In the genomic region with DNA sequence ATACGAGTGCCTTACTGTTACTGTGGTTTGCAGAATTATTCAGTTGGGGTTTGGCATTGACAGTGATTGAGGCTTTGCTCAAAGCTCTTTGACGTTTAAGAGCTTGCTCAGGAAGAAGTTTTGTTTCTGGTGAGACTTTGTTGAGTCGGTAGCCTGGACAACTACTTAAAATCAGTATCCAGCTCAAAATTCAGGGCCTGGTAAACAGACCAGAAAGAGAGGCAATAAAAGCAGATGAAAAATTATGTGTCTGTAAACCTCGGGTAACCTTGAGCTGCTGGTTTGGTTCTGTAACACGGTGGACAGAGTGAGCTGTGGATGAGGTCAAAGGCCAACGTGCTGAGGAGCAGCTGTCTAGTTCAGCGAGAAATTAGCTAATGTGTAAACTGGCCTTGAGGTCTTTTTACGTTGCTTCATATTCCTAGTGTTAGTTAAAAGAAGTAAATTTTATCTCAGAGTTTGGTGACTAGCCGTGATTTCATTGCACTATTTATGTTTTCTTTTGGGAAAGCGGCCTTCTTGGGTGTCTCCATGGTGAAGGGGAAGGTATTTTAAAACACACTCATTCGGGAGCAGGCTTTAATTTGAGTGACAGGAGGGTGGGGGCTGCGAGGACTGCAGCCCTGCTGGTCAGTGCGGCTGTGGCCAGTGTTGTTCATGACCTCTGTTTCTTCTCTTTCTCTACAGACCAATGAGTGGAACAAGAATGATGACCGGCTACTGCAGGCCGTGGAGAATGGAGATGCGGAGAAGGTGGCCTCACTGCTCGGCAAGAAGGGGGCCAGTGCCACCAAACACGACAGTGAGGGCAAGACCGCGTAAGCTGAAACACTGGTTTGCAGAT, we compare ENCODE assay signal across 1 cellular context.
TF ChIP-seq lines count a peak whose summit lies in the region.

No MANE protein-coding gene starts in this region.

TF ChIP-seq in HepG2, 621 proteins besides CTCF, POLR2A, EP300 and RAD21 (continued from another document and continues in another):
- TF ChIP-seq, protein P1, sequence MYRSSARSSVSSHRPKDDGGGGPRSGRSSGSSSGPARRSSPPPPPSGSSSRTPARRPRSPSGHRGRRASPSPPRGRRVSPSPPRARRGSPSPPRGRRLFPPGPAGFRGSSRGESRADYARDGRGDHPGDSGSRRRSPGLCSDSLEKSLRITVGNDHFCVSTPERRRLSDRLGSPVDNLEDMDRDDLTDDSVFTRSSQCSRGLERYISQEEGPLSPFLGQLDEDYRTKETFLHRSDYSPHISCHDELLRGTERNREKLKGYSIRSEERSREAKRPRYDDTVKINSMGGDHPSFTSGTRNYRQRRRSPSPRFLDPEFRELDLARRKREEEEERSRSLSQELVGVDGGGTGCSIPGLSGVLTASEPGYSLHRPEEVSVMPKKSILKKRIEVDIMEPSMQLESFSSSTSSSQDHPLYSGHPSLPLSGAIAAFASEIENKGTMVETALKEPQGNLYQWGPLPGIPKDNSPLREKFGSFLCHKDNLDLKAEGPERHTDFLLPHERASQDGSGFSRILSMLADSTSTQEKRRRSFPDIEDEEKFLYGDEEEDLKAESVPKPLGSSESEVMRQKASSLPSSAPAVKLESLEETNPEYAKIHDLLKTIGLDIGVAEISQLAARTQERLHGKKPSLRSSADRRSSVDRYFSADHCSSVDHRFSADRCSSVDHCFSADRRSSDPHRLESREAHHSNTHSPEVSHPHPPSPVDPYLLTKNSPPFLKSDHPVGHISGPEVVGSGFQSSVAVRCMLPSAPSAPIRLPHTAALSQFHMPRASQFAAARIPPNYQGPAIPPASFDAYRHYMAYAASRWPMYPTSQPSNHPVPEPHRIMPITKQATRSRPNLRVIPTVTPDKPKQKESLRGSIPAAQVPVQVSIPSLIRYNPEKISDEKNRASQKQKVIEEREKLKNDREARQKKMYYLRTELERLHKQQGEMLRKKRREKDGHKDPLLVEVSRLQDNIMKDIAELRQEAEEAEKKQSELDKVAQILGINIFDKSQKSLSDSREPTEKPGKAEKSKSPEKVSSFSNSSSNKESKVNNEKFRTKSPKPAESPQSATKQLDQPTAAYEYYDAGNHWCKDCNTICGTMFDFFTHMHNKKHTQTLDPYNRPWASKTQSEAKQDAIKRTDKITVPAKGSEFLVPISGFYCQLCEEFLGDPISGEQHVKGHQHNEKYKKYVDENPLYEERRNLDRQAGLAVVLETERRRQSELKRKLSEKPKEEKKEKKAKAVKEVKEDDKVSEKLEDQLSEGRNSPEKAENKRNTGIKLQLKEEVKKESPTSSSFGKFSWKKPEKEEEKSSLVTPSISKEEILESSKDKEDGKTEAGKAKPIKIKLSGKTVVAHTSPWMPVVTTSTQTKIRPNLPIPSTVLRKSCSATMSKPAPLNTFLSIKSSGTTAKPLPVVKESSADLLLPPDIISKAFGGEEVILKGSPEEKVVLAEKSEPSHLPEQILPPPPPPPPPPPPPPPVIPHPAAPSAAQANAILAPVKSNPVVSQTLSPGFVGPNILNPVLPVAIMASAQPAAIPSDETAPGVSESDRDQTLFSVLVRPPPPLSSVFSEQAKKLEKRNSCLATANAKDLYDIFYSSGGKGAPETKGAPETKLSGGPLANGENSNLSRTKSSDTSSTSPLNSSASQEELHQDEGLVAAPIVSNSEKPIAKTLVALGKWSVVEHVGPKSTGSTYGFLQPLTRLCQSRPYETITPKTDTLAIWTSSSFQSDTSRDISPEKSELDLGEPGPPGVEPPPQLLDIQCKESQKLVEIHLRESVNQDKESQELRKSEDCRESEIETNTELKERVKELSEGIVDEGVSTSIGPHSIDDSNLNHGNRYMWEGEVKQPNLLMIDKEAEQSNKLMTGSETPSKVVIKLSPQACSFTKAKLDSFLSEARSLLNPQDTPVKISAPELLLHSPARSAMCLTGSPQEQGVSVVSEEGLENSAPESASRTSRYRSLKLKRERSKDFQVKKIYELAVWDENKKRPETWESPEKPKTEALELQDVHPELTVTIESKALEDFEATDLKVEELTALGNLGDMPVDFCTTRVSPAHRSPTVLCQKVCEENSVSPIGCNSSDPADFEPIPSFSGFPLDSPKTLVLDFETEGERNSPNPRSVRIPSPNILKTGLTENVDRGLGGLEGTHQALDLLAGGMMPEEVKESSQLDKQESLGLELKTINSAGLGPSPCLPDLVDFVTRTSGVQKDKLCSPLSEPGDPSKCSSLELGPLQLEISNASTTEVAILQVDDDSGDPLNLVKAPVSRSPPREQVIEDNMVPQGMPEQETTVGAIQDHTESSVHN (CRISPR knock-in tag; IDR thresholded peaks at IDR 0.05): no peak
- no peak for TF ChIP-seq NKX3-1 (CRISPR knock-in tag; IDR thresholded peaks at IDR 0.05)
- TF ChIP-seq TEAD2 (CRISPR knock-in tag; IDR thresholded peaks at IDR 0.05): 0 out of 2 replicates have a peak, but pooled peaks have one; percentile 27
- TF ChIP-seq, protein P2, sequence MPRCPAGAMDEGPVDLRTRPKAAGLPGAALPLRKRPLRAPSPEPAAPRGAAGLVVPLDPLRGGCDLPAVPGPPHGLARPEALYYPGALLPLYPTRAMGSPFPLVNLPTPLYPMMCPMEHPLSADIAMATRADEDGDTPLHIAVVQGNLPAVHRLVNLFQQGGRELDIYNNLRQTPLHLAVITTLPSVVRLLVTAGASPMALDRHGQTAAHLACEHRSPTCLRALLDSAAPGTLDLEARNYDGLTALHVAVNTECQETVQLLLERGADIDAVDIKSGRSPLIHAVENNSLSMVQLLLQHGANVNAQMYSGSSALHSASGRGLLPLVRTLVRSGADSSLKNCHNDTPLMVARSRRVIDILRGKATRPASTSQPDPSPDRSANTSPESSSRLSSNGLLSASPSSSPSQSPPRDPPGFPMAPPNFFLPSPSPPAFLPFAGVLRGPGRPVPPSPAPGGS (CRISPR knock-in tag; IDR thresholded peaks at IDR 0.05): no peak
- no peak for TF ChIP-seq ZNF350 (CRISPR knock-in tag; IDR thresholded peaks at IDR 0.05; ENCODE audit: borderline replicate concordance, low read depth)
- TF ChIP-seq, protein P3, sequence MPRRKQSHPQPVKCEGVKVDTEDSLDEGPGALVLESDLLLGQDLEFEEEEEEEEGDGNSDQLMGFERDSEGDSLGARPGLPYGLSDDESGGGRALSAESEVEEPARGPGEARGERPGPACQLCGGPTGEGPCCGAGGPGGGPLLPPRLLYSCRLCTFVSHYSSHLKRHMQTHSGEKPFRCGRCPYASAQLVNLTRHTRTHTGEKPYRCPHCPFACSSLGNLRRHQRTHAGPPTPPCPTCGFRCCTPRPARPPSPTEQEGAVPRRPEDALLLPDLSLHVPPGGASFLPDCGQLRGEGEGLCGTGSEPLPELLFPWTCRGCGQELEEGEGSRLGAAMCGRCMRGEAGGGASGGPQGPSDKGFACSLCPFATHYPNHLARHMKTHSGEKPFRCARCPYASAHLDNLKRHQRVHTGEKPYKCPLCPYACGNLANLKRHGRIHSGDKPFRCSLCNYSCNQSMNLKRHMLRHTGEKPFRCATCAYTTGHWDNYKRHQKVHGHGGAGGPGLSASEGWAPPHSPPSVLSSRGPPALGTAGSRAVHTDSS (CRISPR knock-in tag; conservative IDR thresholded peaks at IDR 0.05): no peak
- TF ChIP-seq, protein P4, sequence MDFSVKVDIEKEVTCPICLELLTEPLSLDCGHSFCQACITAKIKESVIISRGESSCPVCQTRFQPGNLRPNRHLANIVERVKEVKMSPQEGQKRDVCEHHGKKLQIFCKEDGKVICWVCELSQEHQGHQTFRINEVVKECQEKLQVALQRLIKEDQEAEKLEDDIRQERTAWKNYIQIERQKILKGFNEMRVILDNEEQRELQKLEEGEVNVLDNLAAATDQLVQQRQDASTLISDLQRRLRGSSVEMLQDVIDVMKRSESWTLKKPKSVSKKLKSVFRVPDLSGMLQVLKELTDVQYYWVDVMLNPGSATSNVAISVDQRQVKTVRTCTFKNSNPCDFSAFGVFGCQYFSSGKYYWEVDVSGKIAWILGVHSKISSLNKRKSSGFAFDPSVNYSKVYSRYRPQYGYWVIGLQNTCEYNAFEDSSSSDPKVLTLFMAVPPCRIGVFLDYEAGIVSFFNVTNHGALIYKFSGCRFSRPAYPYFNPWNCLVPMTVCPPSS (IDR thresholded peaks at IDR 0.05): no peak
- no peak for TF ChIP-seq MAF1 (CRISPR knock-in tag; IDR thresholded peaks at IDR 0.05; ENCODE audit: borderline replicate concordance)
- 0 out of 2 replicates have a peak, but pooled peaks have one; percentile 29 for TF ChIP-seq SALL2 (CRISPR knock-in tag; IDR thresholded peaks at IDR 0.05)
- no peak for TF ChIP-seq SNRNP70 (IDR thresholded peaks at IDR 0.05; ENCODE audit: low read depth, low read length)
- TF ChIP-seq CHCHD3 (CRISPR knock-in tag; IDR thresholded peaks at IDR 0.05): no peak
- TF ChIP-seq ERF (CRISPR knock-in tag; IDR thresholded peaks at IDR 0.05): no peak; the same call in 1 of the 2 replicates
- TF ChIP-seq, protein P5, sequence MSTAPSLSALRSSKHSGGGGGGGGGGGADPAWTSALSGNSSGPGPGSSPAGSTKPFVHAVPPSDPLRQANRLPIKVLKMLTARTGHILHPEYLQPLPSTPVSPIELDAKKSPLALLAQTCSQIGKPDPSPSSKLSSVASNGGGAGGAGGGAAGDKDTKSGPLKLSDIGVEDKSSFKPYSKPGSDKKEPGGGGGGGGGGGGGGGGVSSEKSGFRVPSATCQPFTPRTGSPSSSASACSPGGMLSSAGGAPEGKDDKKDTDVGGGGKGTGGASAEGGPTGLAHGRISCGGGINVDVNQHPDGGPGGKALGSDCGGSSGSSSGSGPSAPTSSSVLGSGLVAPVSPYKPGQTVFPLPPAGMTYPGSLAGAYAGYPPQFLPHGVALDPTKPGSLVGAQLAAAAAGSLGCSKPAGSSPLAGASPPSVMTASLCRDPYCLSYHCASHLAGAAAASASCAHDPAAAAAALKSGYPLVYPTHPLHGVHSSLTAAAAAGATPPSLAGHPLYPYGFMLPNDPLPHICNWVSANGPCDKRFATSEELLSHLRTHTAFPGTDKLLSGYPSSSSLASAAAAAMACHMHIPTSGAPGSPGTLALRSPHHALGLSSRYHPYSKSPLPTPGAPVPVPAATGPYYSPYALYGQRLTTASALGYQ (CRISPR knock-in tag; IDR thresholded peaks at IDR 0.05): no peak
- TF ChIP-seq SMARCE1 (IDR thresholded peaks at IDR 0.05; ENCODE audit: borderline replicate concordance): no peak
- TF ChIP-seq, protein P6, sequence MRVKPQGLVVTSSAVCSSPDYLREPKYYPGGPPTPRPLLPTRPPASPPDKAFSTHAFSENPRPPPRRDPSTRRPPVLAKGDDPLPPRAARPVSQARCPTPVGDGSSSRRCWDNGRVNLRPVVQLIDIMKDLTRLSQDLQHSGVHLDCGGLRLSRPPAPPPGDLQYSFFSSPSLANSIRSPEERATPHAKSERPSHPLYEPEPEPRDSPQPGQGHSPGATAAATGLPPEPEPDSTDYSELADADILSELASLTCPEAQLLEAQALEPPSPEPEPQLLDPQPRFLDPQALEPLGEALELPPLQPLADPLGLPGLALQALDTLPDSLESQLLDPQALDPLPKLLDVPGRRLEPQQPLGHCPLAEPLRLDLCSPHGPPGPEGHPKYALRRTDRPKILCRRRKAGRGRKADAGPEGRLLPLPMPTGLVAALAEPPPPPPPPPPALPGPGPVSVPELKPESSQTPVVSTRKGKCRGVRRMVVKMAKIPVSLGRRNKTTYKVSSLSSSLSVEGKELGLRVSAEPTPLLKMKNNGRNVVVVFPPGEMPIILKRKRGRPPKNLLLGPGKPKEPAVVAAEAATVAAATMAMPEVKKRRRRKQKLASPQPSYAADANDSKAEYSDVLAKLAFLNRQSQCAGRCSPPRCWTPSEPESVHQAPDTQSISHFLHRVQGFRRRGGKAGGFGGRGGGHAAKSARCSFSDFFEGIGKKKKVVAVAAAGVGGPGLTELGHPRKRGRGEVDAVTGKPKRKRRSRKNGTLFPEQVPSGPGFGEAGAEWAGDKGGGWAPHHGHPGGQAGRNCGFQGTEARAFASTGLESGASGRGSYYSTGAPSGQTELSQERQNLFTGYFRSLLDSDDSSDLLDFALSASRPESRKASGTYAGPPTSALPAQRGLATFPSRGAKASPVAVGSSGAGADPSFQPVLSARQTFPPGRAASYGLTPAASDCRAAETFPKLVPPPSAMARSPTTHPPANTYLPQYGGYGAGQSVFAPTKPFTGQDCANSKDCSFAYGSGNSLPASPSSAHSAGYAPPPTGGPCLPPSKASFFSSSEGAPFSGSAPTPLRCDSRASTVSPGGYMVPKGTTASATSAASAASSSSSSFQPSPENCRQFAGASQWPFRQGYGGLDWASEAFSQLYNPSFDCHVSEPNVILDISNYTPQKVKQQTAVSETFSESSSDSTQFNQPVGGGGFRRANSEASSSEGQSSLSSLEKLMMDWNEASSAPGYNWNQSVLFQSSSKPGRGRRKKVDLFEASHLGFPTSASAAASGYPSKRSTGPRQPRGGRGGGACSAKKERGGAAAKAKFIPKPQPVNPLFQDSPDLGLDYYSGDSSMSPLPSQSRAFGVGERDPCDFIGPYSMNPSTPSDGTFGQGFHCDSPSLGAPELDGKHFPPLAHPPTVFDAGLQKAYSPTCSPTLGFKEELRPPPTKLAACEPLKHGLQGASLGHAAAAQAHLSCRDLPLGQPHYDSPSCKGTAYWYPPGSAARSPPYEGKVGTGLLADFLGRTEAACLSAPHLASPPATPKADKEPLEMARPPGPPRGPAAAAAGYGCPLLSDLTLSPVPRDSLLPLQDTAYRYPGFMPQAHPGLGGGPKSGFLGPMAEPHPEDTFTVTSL (CRISPR knock-in tag; IDR thresholded peaks at IDR 0.05; ENCODE audit: borderline replicate concordance): peak; percentile 72; the same call in 1 of the 2 replicates
- peak; percentile 83 for TF ChIP-seq HNF4G (IDR thresholded peaks at IDR 0.05; ENCODE audit: borderline replicate concordance, low read depth, low read length)
- TF ChIP-seq HNF4G (CRISPR knock-in tag; IDR thresholded peaks at IDR 0.05; ENCODE audit: borderline replicate concordance, low read depth): 0 out of 2 replicates have a peak, but pooled peaks have one; percentile 43
- no peak for TF ChIP-seq ZNF619 (CRISPR knock-in tag; IDR thresholded peaks at IDR 0.05)
- TF ChIP-seq TRIM24 (CRISPR knock-in tag; IDR thresholded peaks at IDR 0.05): 0 out of 2 replicates have a peak, but pooled peaks have one; percentile 40
- TF ChIP-seq JUND (CRISPR knock-in tag; IDR thresholded peaks at IDR 0.05): no peak
- TF ChIP-seq, protein P7, sequence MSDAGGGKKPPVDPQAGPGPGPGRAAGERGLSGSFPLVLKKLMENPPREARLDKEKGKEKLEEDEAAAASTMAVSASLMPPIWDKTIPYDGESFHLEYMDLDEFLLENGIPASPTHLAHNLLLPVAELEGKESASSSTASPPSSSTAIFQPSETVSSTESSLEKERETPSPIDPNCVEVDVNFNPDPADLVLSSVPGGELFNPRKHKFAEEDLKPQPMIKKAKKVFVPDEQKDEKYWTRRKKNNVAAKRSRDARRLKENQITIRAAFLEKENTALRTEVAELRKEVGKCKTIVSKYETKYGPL (CRISPR knock-in tag; IDR thresholded peaks at IDR 0.05): no peak
- no peak for TF ChIP-seq ZNF782 (CRISPR knock-in tag; IDR thresholded peaks at IDR 0.05; ENCODE audit: borderline replicate concordance)
- TF ChIP-seq GABPB1 (CRISPR knock-in tag; IDR thresholded peaks at IDR 0.05): no peak
- no peak for TF ChIP-seq ZNF792 (CRISPR knock-in tag; IDR thresholded peaks at IDR 0.05)
- TF ChIP-seq ZNF766 (CRISPR knock-in tag; IDR thresholded peaks at IDR 0.05; ENCODE audit: borderline replicate concordance): no peak
- TF ChIP-seq, protein P8, sequence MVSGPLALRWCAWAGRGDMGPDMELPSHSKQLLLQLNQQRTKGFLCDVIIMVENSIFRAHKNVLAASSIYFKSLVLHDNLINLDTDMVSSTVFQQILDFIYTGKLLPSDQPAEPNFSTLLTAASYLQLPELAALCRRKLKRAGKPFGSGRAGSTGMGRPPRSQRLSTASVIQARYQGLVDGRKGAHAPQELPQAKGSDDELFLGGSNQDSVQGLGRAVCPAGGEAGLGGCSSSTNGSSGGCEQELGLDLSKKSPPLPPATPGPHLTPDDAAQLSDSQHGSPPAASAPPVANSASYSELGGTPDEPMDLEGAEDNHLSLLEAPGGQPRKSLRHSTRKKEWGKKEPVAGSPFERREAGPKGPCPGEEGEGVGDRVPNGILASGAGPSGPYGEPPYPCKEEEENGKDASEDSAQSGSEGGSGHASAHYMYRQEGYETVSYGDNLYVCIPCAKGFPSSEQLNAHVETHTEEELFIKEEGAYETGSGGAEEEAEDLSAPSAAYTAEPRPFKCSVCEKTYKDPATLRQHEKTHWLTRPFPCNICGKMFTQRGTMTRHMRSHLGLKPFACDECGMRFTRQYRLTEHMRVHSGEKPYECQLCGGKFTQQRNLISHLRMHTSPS (CRISPR knock-in tag; IDR thresholded peaks at IDR 0.05; ENCODE audit: low read depth): no peak
- TF ChIP-seq ZNF790 (CRISPR knock-in tag; IDR thresholded peaks at IDR 0.05; ENCODE audit: borderline replicate concordance): no peak
